In the genomic region with DNA sequence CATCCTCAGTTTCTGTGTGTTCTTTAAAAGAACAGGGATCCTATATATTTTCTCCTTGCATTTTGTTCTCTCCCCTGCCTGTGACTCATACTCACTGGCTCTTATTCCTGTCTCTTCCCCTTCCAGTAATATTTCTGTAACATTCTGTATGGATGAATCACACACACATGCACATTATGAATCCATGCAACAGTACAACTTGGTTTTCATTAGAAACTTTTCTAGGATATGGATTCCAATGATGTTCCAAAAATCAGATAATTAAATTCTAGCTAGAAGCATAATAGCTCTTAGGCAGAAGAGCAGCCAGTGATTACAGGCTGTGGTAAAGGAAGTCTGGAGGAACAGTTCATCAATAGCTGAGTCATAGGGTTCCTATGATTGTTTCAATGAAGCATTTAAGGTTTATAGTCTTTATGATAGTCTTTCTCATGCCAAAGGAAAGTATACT, we compare ENCODE assay signal across 11 cellular contexts.
A peak's percentile ranks its signal among the peaks of the same experiment; 100 is the strongest.
DNase-seq lines count a peak whose midpoint lies in the region; ATAC-seq, FAIRE-seq and TF ChIP-seq lines count a peak whose summit lies in the region.
"Had no signal": no experiment of that assay in that cellular context is flagged by ENCODE, and none has a peak within 500 bp of the region (broad histone marks: within the 10 kb centered on the region; RNA-seq: fewer than 3 reads in every experiment).

No MANE protein-coding gene starts in this region.

- no peaks in the 10 kb centered on the region for H3K27me3 Mint-ChIP-seq in CD8-positive, alpha-beta memory T cell

- no peaks in the 10 kb centered on the region for H3K36me3 Mint-ChIP-seq in CD8-positive, alpha-beta memory T cell

- H3K9ac ChIP-seq in GM23248 = peak overlapping the region; percentile 73

- H3K4me3 ChIP-seq in GM23248 (peak overlapping the region; percentile 48), WI38 (ENCODE audit: low read depth, low read length) (peak overlapping the region; percentile 2; the same call in 1 of the 2 replicates), small intestine (ENCODE audit: low read depth in 1 of 2, low read length in 2 of 2) (no peak overlapping the region)
- H3K4me3 ChIP-seq in CD8-positive, alpha-beta memory T cell (ENCODE audit: low read length) = no peak overlapping the region

- POLR2A ChIA-PET in CD8-positive, alpha-beta memory T cell (lab: Charles Lee) = no interaction called here

- no peak for TF ChIP-seq CTCF in WI38 (IDR thresholded peaks at IDR 0.05; ENCODE audit: low read depth, low read length)
- no peak for TF ChIP-seq CTCF in foreskin keratinocyte (conservative IDR thresholded peaks at IDR 0.05)

- no peaks in the 10 kb centered on the region for H3K27me3 ChIP-seq in GM23248 (replicated peaks; ENCODE audit: insufficient read depth)
- H3K27me3 ChIP-seq in foreskin keratinocyte = no peaks in the 10 kb centered on the region
- H3K27me3 ChIP-seq in small intestine (ENCODE audit: control insufficient read depth in 2 of 2, insufficient read depth in 2 of 2, low read length in 2 of 2) = no peaks in the 10 kb centered on the region
- no peaks in the 10 kb centered on the region for H3K27me3 ChIP-seq in CD8-positive, alpha-beta memory T cell (ENCODE audit: insufficient read depth, low read length, poor library complexity, severe bottlenecking)

- no peaks in the 10 kb centered on the region for H4K20me1 ChIP-seq in GM23248 (ENCODE audit: insufficient read depth)

- peak overlapping the region; percentile 81 for H2AFZ ChIP-seq in GM23248

- H3K4me2 ChIP-seq in GM23248 (ENCODE audit: unreplicated experiment) = peak overlapping the region; percentile 73

- CTCF ChIA-PET in CD8-positive, alpha-beta memory T cell (lab: Charles Lee) = no interaction called here

- H3K9me3 ChIP-seq in GM23248 (ENCODE audit: low read depth) (no peaks in the 10 kb centered on the region), small intestine (ENCODE audit: control insufficient read depth, low read depth) (no peaks in the 10 kb centered on the region)
- H3K9me3 ChIP-seq in CD8-positive, alpha-beta memory T cell (ENCODE audit: low read length) = no peaks in the 10 kb centered on the region

- no peak for FAIRE-seq in small intestine (lab: Jason Lieb, UNC)

- in situ Hi-C loops in GM23248 (cut with MboI) = no loop called here

- H3K9me2 ChIP-seq in GM23248 (ENCODE audit: insufficient read depth) = peaks cover 6% of the 10 kb centered on the region; the same call in 1 of the 2 replicates

- peaks cover 31% of the 10 kb centered on the region for H3K4me1 ChIP-seq in GM23248 (ENCODE audit: insufficient read depth)
- H3K4me1 ChIP-seq in foreskin keratinocyte = peaks cover 41% of the 10 kb centered on the region
- no peaks in the 10 kb centered on the region for H3K4me1 ChIP-seq in small intestine (ENCODE audit: control insufficient read depth in 2 of 2, insufficient read depth in 1 of 2, low read depth in 1 of 2, low read length in 1 of 2)
- H3K4me1 ChIP-seq in CD8-positive, alpha-beta memory T cell (ENCODE audit: insufficient read depth, low read length) = no peaks in the 10 kb centered on the region

- no peak overlapping the region for H3K27ac Mint-ChIP-seq in CD8-positive, alpha-beta memory T cell

- H3K36me3 ChIP-seq in GM23248 (ENCODE audit: low read depth) (no peaks in the 10 kb centered on the region), small intestine (ENCODE audit: control insufficient read depth in 2 of 2, insufficient read depth in 2 of 2, low read length in 2 of 2) (no peaks in the 10 kb centered on the region)
- no peaks in the 10 kb centered on the region for H3K36me3 ChIP-seq in CD8-positive, alpha-beta memory T cell (ENCODE audit: insufficient read depth, low read length)

- no peaks in the 10 kb centered on the region for H3K9me3 Mint-ChIP-seq in CD8-positive, alpha-beta memory T cell

- no peaks in the 10 kb centered on the region for H3K4me1 Mint-ChIP-seq in CD8-positive, alpha-beta memory T cell

- peaks cover 30% of the 10 kb centered on the region for H3F3A ChIP-seq in GM23248 (ENCODE audit: insufficient read depth)

- no peaks in the 10 kb centered on the region for H3K79me2 ChIP-seq in GM23248 (ENCODE audit: insufficient read depth)

- ATAC-seq in foreskin keratinocyte = peak; percentile 96
- no peak for ATAC-seq in GM18867 (IDR thresholded peaks at IDR 0.05; ENCODE audit: unreplicated experiment)
- no peak for ATAC-seq in HG03469 (IDR thresholded peaks at IDR 0.05; ENCODE audit: unreplicated experiment)

- H3K27ac ChIP-seq in GM23248 (peak overlapping the region; percentile 91), foreskin keratinocyte (peak overlapping the region; percentile 82), small intestine (ENCODE audit: low read depth in 1 of 2, low read length in 1 of 2) (no peak overlapping the region)
- H3K27ac ChIP-seq in CD8-positive, alpha-beta memory T cell (ENCODE audit: low read depth, low read length) = no peak overlapping the region

- peak; percentile 93 for DNase-seq in GM23248
- peak; percentile 96 to 98 for DNase-seq in foreskin keratinocyte
- peak; percentile 32 for DNase-seq in small intestine
- DNase-seq in NCI-H2196 (lab: John Stamatoyannopoulos, UW; ENCODE audit: unreplicated experiment) = no peak
- no peak for DNase-seq in CD8-positive, alpha-beta memory T cell
- DNase-seq: activated naive CD4-positive, alpha-beta T cell; H7; Karpas-422 had no signal

- H3K4me3 Mint-ChIP-seq in CD8-positive, alpha-beta memory T cell = no peak overlapping the region

Comparison
In these comparisons a context has a peak if more than half of its experiments do, and no peak if none do; other contexts are left out.
1. DNase-seq: peak in GM23248 (single experiment), foreskin keratinocyte (2 of 2) and small intestine (single experiment); none in NCI-H2196 (single experiment) and CD8-positive, alpha-beta memory T cell (0 of 5).
2. H3K27ac ChIP-seq: peak in GM23248 (single experiment) and foreskin keratinocyte (single experiment); none in small intestine (0 of 2) and CD8-positive, alpha-beta memory T cell (single experiment).
3. H3K4me3 ChIP-seq: peak in GM23248 (single experiment) and WI38 (single experiment); none in small intestine (0 of 2) and CD8-positive, alpha-beta memory T cell (single experiment).